ENCODE assay signal across 8 cellular contexts in the genomic region with DNA sequence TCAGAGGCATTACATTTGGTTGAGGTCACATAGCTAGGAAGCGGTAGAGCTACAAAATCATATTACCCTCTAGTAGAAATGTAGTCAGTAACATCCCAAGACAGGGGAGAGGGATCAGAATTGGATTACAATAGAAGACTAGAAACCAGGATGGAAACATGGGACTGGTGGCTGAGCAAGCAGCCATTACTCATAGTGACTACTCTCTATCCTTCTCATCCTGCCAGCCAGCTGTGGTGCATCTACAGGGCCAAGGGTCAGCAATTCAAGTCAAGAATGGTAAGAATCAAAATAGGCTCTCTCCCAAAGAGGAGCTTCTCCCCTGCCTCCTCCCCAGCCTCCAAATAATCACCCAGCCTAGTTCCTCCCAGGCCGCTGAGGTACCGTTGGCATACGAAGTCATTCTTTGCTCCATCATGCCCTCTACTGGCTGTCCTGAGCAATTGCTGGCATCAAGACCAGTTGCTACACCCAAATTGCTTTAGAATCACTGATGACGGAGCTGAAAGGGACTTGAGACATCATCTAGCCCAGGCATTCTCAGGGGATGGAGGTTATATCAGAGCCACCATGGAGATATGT. TPM values are rescaled to one million over a fixed set of nuclear protein-coding genes. Genes with fewer than 3 reads are reported as not detected.
DNase-seq lines count a peak whose midpoint lies in the region; ATAC-seq and TF ChIP-seq lines count a peak whose summit lies in the region.

No MANE protein-coding gene starts in this region.

- TF ChIP-seq RAD21 in HCT116 (IDR thresholded peaks at IDR 0.05; ENCODE audit: low read depth), result peak; percentile 76

- H3K36me3 ChIP-seq in HCT116 (ENCODE audit: control insufficient read depth in 1 of 2, insufficient read depth in 2 of 2, low read length in 2 of 2) (no peaks in the 10 kb centered on the region), tibial artery (no peaks in the 10 kb centered on the region)

- no TSS peak for BruUV-seq in HCT116 (replicated peaks; lab: Mats Ljungman, UMichigan)

- CTCF ChIA-PET in HCT116 (lab: Charles Lee), result interaction anchor here (0.6 to 1.7 kb wide), 15 partner anchors 9 to 606 kb away, joined by 3 to 13 read pairs (median 3); no protein-coding TSS in a partner anchor

- H3K4me1 ChIP-seq in HCT116 (ENCODE audit: control insufficient read depth in 1 of 2, insufficient read depth in 2 of 2, low read length in 2 of 2) (peaks cover 2 to 10% of the 10 kb centered on the region in 2 experiments; a peak in 2 of 4 replicates), tibial artery (no peaks in the 10 kb centered on the region)

- H3K9me3 ChIP-seq in HCT116 (ENCODE audit: control insufficient read depth in 1 of 2, insufficient read depth in 1 of 2, low read depth in 1 of 2, low read length in 2 of 2), result no peaks in the 10 kb centered on the region
- H3K9me3 ChIP-seq in tibial artery, result no peaks in the 10 kb centered on the region

- TF ChIP-seq CTCF in HCT116 (IDR thresholded peaks at IDR 0.05 in 2 of 3, conservative IDR thresholded peaks at IDR 0.05 in 1 of 3; ENCODE audit: borderline replicate concordance in 1 of 3, insufficient read depth in 1 of 3, low read depth in 2 of 3, low read length in 2 of 3) (peak; percentile 38 to 72 (median 64); a peak in 5 of 6 replicates), tibial artery (IDR thresholded peaks at IDR 0.05) (peak; percentile 47 to 55)

- H3K4me3 ChIP-seq in HCT116 (replicated peaks in 1 of 2; ENCODE audit: low read depth in 1 of 2, low read length in 2 of 2), result no peak overlapping the region
- no peak overlapping the region for H3K4me3 ChIP-seq in tibial artery

- no peak for TF ChIP-seq POLR2A in HCT116 (IDR thresholded peaks at IDR 0.05; ENCODE audit: borderline replicate concordance, extremely low read depth, insufficient read depth, insufficient read length)

- H4K20me1 ChIP-seq in HCT116 (ENCODE audit: insufficient read depth), result no peaks in the 10 kb centered on the region

- ATAC-seq in HCT116, result peak; percentile 80

- H3K27me3 ChIP-seq in HCT116 (ENCODE audit: insufficient read depth, low read length), result no peaks in the 10 kb centered on the region
- H3K27me3 ChIP-seq in tibial artery, result no peaks in the 10 kb centered on the region

- no peak overlapping the region for H2AFZ ChIP-seq in HCT116 (ENCODE audit: low read depth, low read length, poor library complexity, severe bottlenecking)

- no peak overlapping the region for H3K4me2 ChIP-seq in HCT116 (ENCODE audit: low read length)

- no peaks in the 10 kb centered on the region for H3K9me2 ChIP-seq in HCT116 (ENCODE audit: insufficient read depth)

- H3K79me2 ChIP-seq in HCT116 (ENCODE audit: insufficient read depth, low read length), result no peaks in the 10 kb centered on the region

- H3K27ac ChIP-seq in HCT116 (ENCODE audit: low read depth, low read length), result no peak overlapping the region
- no peak overlapping the region for H3K27ac ChIP-seq in tibial artery

- DNase-seq in SIG-M5 treated with dmso at 0.1 percent for 504 hours (lab: John Stamatoyannopoulos, UW; ENCODE audit: unreplicated experiment), result peak; percentile 62
- no peak for DNase-seq in SIG-M5 (lab: John Stamatoyannopoulos, UW)
- DNase-seq in HCT116 (ENCODE audit: low read depth, low spot score), result peak; percentile 22
- peak; percentile 38 for DNase-seq in NCI-H1105 treated with DMSO at 0.1 percent for 48 hours (lab: John Stamatoyannopoulos, UW)
- DNase-seq in UCSD-AML1 (lab: John Stamatoyannopoulos, UW; ENCODE audit: unreplicated experiment), result peak; percentile 33
- DNase-seq in ecto neural progenitor cell (ENCODE audit: low spot score), result peak; percentile 61
- peak; percentile 57 for DNase-seq in medulla oblongata (ENCODE audit: extremely low spot score)
- no peak for DNase-seq in tibial artery

- intact Hi-C loops in HCT116 (cut with micrococcal nuclease) (loop anchor here (1.0 to 5.0 kb wide), 3 partner anchors 413 to 537 kb away; a partner anchor contains a TSS), tibial artery (cut with DNase I; ENCODE audit: low total_unique reads) (no loop called here)

- no peak overlapping the region for H3K9ac ChIP-seq in HCT116 (ENCODE audit: low read length)

- RAD21 ChIA-PET in HCT116 (lab: Charles Lee; ENCODE audit: low non-redundant PET in 1 of 2, low total read pairs in 2 of 2, uncharacterized antibody in 2 of 2, unreplicated experiment in 2 of 2), result interaction anchor here in 1 of 2 experiments (1.2 kb wide), 1 partner anchor 537 kb away, joined by 5 read pairs; no protein-coding TSS in a partner anchor

- POLR2A ChIA-PET in HCT116 (lab: Charles Lee), result no interaction called here

TF ChIP-seq in HCT116, 20 proteins besides CTCF, POLR2A, EP300 and RAD21:
- TF ChIP-seq SIN3A (IDR thresholded peaks at IDR 0.05; ENCODE audit: low read depth) (no peak), CBX3 (IDR thresholded peaks at IDR 0.05; ENCODE audit: low read depth) (no peak), FOSL1 (IDR thresholded peaks at IDR 0.05; ENCODE audit: low read depth) (no peak), CEBPB (IDR thresholded peaks at IDR 0.05; ENCODE audit: low read depth) (no peak), SRF (IDR thresholded peaks at IDR 0.05; ENCODE audit: low read depth) (no peak), ZNF274 (IDR thresholded peaks at IDR 0.05; ENCODE audit: low read depth, low read length) (no peak), TCF7L2 (IDR thresholded peaks at IDR 0.05; ENCODE audit: borderline replicate concordance, extremely low read depth, insufficient read depth, insufficient read length) (no peak), ZFX (IDR thresholded peaks at IDR 0.05) (no peak), POLR2AphosphoS5 (IDR thresholded peaks at IDR 0.05; ENCODE audit: low read depth, low read length) (no peak)
- TF ChIP-seq, protein P1, sequence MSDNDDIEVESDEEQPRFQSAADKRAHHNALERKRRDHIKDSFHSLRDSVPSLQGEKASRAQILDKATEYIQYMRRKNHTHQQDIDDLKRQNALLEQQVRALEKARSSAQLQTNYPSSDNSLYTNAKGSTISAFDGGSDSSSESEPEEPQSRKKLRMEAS (IDR thresholded peaks at IDR 0.05), result no peak

RNA-seq across cellular contexts. Expression of a gene that starts 19.4 kb away (rescaled TPM):
- not detected for total RNA-seq in HCT116 (2021; ENCODE audit: unreplicated experiment)
- polyA plus RNA-seq in HCT116 (2012), result 0.10 TPM in 1 of 2 replicates, not detected in the other

RNA-seq across cellular contexts. Expression of a gene that starts 31.9 kb away (rescaled TPM):
- total RNA-seq in HCT116 (2021; ENCODE audit: unreplicated experiment), result not detected
- polyA plus RNA-seq in HCT116 (2012), result not detected in 2 replicates

Comparison
In these comparisons a context has a peak if more than half of its experiments do, and no peak if none do; other contexts are left out.
1. DNase-seq: peak in SIG-M5 treated with dmso at 0.1 percent for 504 hours (single experiment), HCT116 (single experiment), NCI-H1105 treated with DMSO at 0.1 percent for 48 hours (single experiment), UCSD-AML1 (single experiment), ecto neural progenitor cell (single experiment) and medulla oblongata (single experiment); none in SIG-M5 (single experiment) and tibial artery (0 of 2).